Comparison of ENCODE assay signal across 8 cellular contexts in the genomic region with DNA sequence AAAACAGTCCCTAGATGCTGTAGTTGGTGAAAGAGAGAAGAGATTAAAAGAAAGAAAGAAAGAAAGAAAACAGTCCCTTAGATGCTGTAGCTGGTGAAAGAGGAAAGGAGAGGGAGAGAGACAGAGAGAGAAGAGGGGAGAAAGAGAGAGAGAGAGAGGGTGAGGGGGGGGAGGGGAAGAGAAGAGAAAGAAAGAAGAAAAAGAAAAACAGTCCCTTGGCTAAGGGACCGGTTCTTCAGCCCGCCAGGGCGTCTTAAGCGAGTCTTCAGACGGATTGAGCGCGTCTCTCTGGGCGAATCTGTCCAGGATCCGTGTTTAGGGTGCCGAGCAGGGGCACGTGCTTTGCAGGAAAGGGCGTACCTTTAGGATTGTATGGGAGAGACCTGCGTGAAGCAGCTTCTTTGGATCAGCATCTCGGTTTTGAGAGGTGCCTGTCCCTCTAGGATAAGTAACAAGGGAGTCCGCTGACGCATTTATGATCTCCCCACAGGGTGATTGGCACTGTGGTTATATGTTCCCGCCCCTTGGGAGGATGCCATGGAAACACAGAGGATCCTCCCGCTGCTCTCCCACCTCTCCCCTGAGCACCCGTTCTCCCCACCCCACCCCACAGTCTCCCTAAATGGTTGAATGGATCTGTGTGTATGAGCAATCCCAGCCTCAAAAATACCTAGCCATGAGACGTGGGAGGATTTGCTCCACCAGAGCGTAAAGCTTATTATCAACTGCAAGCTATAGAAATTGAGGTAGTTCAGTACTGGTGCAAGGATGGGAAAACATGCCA. TPM values are rescaled to one million over a fixed set of nuclear protein-coding genes. Genes with fewer than 3 reads are reported as not detected.
DNase-seq lines count a peak whose midpoint lies in the region; ATAC-seq and TF ChIP-seq lines count a peak whose summit lies in the region.

No MANE protein-coding gene starts in this region.

- H3K4me3 Mint-ChIP-seq in activated CD4-positive, alpha-beta memory T cell treated with anti-CD3 and anti-CD28 coated beads, Interleukin-2, amount 10 ng/mL, durations not matched to agents 7 days and 5 days: peak overlapping the region; percentile 90
- peak overlapping the region; percentile 98 for H3K4me3 Mint-ChIP-seq in natural killer cell

- peak overlapping the region; percentile 72 for H3K4me2 ChIP-seq in fibroblast of lung (ENCODE audit: extremely low read depth, insufficient read depth, low read length)

- ATAC-seq in natural killer cell: no peak
- no peak for ATAC-seq in GM18909 (IDR thresholded peaks at IDR 0.05; ENCODE audit: poor library complexity, unreplicated experiment)
- ATAC-seq in GM19035 (IDR thresholded peaks at IDR 0.05; ENCODE audit: unreplicated experiment): no peak

- peaks cover 62% of the 10 kb centered on the region for H3K4me1 Mint-ChIP-seq in activated CD4-positive, alpha-beta memory T cell treated with anti-CD3 and anti-CD28 coated beads, Interleukin-2, amount 10 ng/mL, durations not matched to agents 7 days and 5 days
- H3K4me1 Mint-ChIP-seq in natural killer cell: peaks cover 32 to 40% of the 10 kb centered on the region in 2 donors

- H3K9ac ChIP-seq in fibroblast of lung (ENCODE audit: insufficient read depth, low read length): peak overlapping the region; percentile 55

- H3K4me3 ChIP-seq in GM12864 (ENCODE audit: low read depth, low read length) (peak overlapping the region; percentile 60), fibroblast of lung (replicated peaks in 1 of 4; ENCODE audit: control extremely low read depth in 1 of 4, insufficient read depth in 1 of 4, low read depth in 3 of 4, low read length in 4 of 4) (peak overlapping the region; percentile 44 to 84 (median 62))

- POLR2A ChIA-PET in activated CD4-positive, alpha-beta memory T cell treated with anti-CD3 and anti-CD28 coated beads, Interleukin-2, amount 10 ng/mL, durations not matched to agents 7 days and 5 days (lab: Charles Lee): interaction anchor here (0.6 to 7.5 kb wide), 9 partner anchors 11 to 285 kb away, joined by 3 to 88 read pairs (median 9); a partner anchor contains a TSS

- H2AFZ ChIP-seq in fibroblast of lung (ENCODE audit: low read length): peak overlapping the region; percentile 84

- no peaks in the 10 kb centered on the region for H3K36me3 ChIP-seq in fibroblast of lung (ENCODE audit: control insufficient read depth, insufficient read depth, low read length)

- no peaks in the 10 kb centered on the region for H3K9me3 ChIP-seq in fibroblast of lung (ENCODE audit: control insufficient read depth, insufficient read depth, low read depth, low read length)

- TF ChIP-seq CTCF in GM12864 (IDR thresholded peaks at IDR 0.05; ENCODE audit: low read depth, low read length, missing control alignments) (no peak), fibroblast of lung (conservative IDR thresholded peaks at IDR 0.05 in 1 of 2, IDR thresholded peaks at IDR 0.05 in 1 of 2; ENCODE audit: low read depth in 1 of 2, low read length in 2 of 2) (no peak), natural killer cell (IDR thresholded peaks at IDR 0.05) (no peak)

- H3K79me2 ChIP-seq in fibroblast of lung (ENCODE audit: control insufficient read depth, insufficient read depth, low read length): no peaks in the 10 kb centered on the region

- no peaks in the 10 kb centered on the region for H4K20me1 ChIP-seq in fibroblast of lung (ENCODE audit: control insufficient read depth, extremely low read depth, insufficient read depth, low read length)

- peaks cover 3% of the 10 kb centered on the region for H3K4me1 ChIP-seq in fibroblast of lung (ENCODE audit: control insufficient read depth, extremely low read depth, insufficient read depth, low read length)

- peak overlapping the region; percentile 87 for H3K27ac ChIP-seq in fibroblast of lung (ENCODE audit: insufficient read depth, low read length)

- no peaks in the 10 kb centered on the region for H3K9me3 Mint-ChIP-seq in activated CD4-positive, alpha-beta memory T cell treated with anti-CD3 and anti-CD28 coated beads, Interleukin-2, amount 10 ng/mL, durations not matched to agents 7 days and 5 days
- no peaks in the 10 kb centered on the region for H3K9me3 Mint-ChIP-seq in natural killer cell

- H3K36me3 Mint-ChIP-seq in activated CD4-positive, alpha-beta memory T cell treated with anti-CD3 and anti-CD28 coated beads, Interleukin-2, amount 10 ng/mL, durations not matched to agents 7 days and 5 days (ENCODE audit: low read depth): peaks cover 3% of the 10 kb centered on the region
- no peaks in the 10 kb centered on the region for H3K36me3 Mint-ChIP-seq in natural killer cell

- intact Hi-C loops in natural killer cell (cut with micrococcal nuclease): no loop called here

- H3K27ac Mint-ChIP-seq in activated CD4-positive, alpha-beta memory T cell treated with anti-CD3 and anti-CD28 coated beads, Interleukin-2, amount 10 ng/mL, durations not matched to agents 7 days and 5 days: peak overlapping the region; percentile 100
- H3K27ac Mint-ChIP-seq in natural killer cell: peak overlapping the region; percentile 100

- no peaks in the 10 kb centered on the region for H3K27me3 Mint-ChIP-seq in activated CD4-positive, alpha-beta memory T cell treated with anti-CD3 and anti-CD28 coated beads, Interleukin-2, amount 10 ng/mL, durations not matched to agents 7 days and 5 days
- H3K27me3 Mint-ChIP-seq in natural killer cell (ENCODE audit: low read depth in 2 of 2): peaks cover 0 to 2% of the 10 kb centered on the region in 2 donors

- H3K27me3 ChIP-seq in fibroblast of lung (ENCODE audit: control insufficient read depth, insufficient read depth, low read length): no peaks in the 10 kb centered on the region

- DNase-seq in AG08395 (ENCODE audit: low spot score): peak; percentile 54
- DNase-seq in GM12864 (ENCODE audit: low read depth): peak; percentile 63
- peak; percentile 46 for DNase-seq in NCI-H2171 (lab: John Stamatoyannopoulos, UW)
- DNase-seq in activated CD4-positive, alpha-beta memory T cell treated with anti-CD3 and anti-CD28 coated beads, Interleukin-2, amount 10 ng/mL, durations not matched to agents 7 days and 5 days: peak; percentile 44
- peak; percentile 59 to 77 for DNase-seq in fibroblast of lung (ENCODE audit: low read depth in 2 of 2)
- DNase-seq in natural killer cell: no peak

- CTCF ChIA-PET in activated CD4-positive, alpha-beta memory T cell treated with anti-CD3 and anti-CD28 coated beads, Interleukin-2, amount 10 ng/mL, durations not matched to agents 7 days and 5 days (lab: Charles Lee): interaction anchor here (0.6 to 5.3 kb wide), 4 partner anchors 14 to 57 kb away, joined by 3 to 37 read pairs (median 11); a partner anchor contains a TSS

RNA-seq across cellular contexts. Expression of a gene that starts 16.7 kb away (rescaled TPM):
- 10 to 100 TPM; 22.7 to 23.8 TPM for total RNA-seq in activated CD4-positive, alpha-beta memory T cell treated with anti-CD3 and anti-CD28 coated beads, Interleukin-2, amount 10 ng/mL, durations not matched to agents 7 days and 5 days
- total RNA-seq in fibroblast of lung: not detected in 2 replicates
- 3.7 TPM in 1 of 2 replicates, not detected in the other for polyA plus RNA-seq in fibroblast of lung
- polyA plus RNA-seq in fibroblast of lung (2012): 4.4 TPM in 1 of 2 replicates, not detected in the other
- polyA minus RNA-seq in fibroblast of lung (ENCODE audit: low replicate concordance): 1.7 TPM in 1 of 2 replicates, not detected in the other
- 10 to 100 TPM; 35.8 to 41.6 (median 39.4) TPM for total RNA-seq in natural killer cell

RNA-seq across cellular contexts. Expression of a gene that starts 16.8 kb away (rescaled TPM):
- total RNA-seq in activated CD4-positive, alpha-beta memory T cell treated with anti-CD3 and anti-CD28 coated beads, Interleukin-2, amount 10 ng/mL, durations not matched to agents 7 days and 5 days: 10 to 100 TPM; 46.3 to 48.2 TPM
- total RNA-seq in fibroblast of lung (not detected in 2 replicates), natural killer cell (100 to 1,000 TPM in 2 of 3 donors, 10 to 100 TPM in 1; 82.9 to 131 (median 101) TPM)
- 1.3 TPM in 1 of 2 replicates, not detected in the other for polyA plus RNA-seq in fibroblast of lung
- polyA plus RNA-seq in fibroblast of lung (2012): 2.6 TPM in 1 of 2 replicates, not detected in the other
- polyA minus RNA-seq in fibroblast of lung (ENCODE audit: low replicate concordance): 3.8 TPM in 1 of 2 replicates, not detected in the other

RNA-seq across cellular contexts. Expression of a gene that starts 36.9 kb away (rescaled TPM):
- not detected for total RNA-seq in activated CD4-positive, alpha-beta memory T cell treated with anti-CD3 and anti-CD28 coated beads, Interleukin-2, amount 10 ng/mL, durations not matched to agents 7 days and 5 days
- total RNA-seq in fibroblast of lung (under 0.01 and 0.17 TPM in 2 replicates), natural killer cell (1 to 10 TPM in 1 of 3 donors, not detected in 2; 1.7 TPM)
- polyA plus RNA-seq in fibroblast of lung: 0.03 and 0.14 TPM in 2 replicates
- 0.16 TPM in 1 of 2 replicates, not detected in the other for polyA plus RNA-seq in fibroblast of lung (2012)
- 0.20 TPM in 1 of 2 replicates, not detected in the other for polyA minus RNA-seq in fibroblast of lung (ENCODE audit: low replicate concordance)

Comparison
In these comparisons a context has a peak if more than half of its experiments do, and no peak if none do; other contexts are left out.
1. RNA of a gene that starts 16.7 kb away (total RNA-seq): 35.8 to 41.6 TPM in natural killer cell and 22.7 to 23.8 TPM in activated CD4-positive, alpha-beta memory T cell treated with anti-CD3 and anti-CD28 coated beads, Interleukin-2, amount 10 ng/mL, durations not matched to agents 7 days and 5 days; not detected in fibroblast of lung; every median in the first group is over 10 times any median in the second.
2. RNA of a gene that starts 16.8 kb away (total RNA-seq): 82.9 to 131 TPM in natural killer cell and 46.3 to 48.2 TPM in activated CD4-positive, alpha-beta memory T cell treated with anti-CD3 and anti-CD28 coated beads, Interleukin-2, amount 10 ng/mL, durations not matched to agents 7 days and 5 days; not detected in fibroblast of lung; every median in the first group is over 10 times any median in the second.